23 cellular contexts compared by ENCODE assay signal in genomic region chr5:120257358-120257971, GRCh38.
"Had no signal": no experiment of that assay in that cellular context is flagged by ENCODE, and none has a peak within 500 bp of the region (broad histone marks: within the 10 kb centered on the region; RNA-seq: fewer than 3 reads in every experiment).

No MANE protein-coding gene starts in this region.

- H3K4me3 Mint-ChIP-seq: activated CD8-positive, alpha-beta T cell treated with anti-CD3 and anti-CD28 coated beads, Interleukin-2, amount 10 ng/mL, durations not matched to agents 7 days and 5 days; activated naive CD4-positive, alpha-beta T cell treated with anti-CD3 and anti-CD28 coated beads, Interleukin-2, amount 10 ng/mL, durations not matched to agents 7 days and 5 days; activated naive CD8-positive, alpha-beta T cell treated with anti-CD3 and anti-CD28 coated beads, Interleukin-2, amount 50 U/mL, for 24 hours; activated T-cell treated with anti-CD3 and anti-CD28 coated beads, Interleukin-2, amount 50 U/mL, for 4 hours; central memory CD8-positive, alpha-beta T cell; memory B cell; naive B cell; neural crest cell; stimulated activated naive CD8-positive, alpha-beta T cell treated with anti-CD3 and anti-CD28 coated beads, Interleukin-15, Interleukin-2, amounts not matched to agents 100 ng/mL and 50 ng/mL, for 24 hours had no signal

- H3K27ac ChIP-seq: brain microvascular endothelial cell, pancreas, transverse colon, vagina had no signal

- H3K36me3 ChIP-seq: brain microvascular endothelial cell, pancreas, transverse colon, vagina had no signal

- ATAC-seq: activated CD8-positive, alpha-beta T cell treated with anti-CD3 and anti-CD28 coated beads, Interleukin-2, amount 10 ng/mL, durations not matched to agents 7 days and 5 days; activated naive CD8-positive, alpha-beta T cell treated with anti-CD3 and anti-CD28 coated beads, Interleukin-2, amount 50 U/mL, for 24 hours; activated T-cell treated with anti-CD3 and anti-CD28 coated beads, Interleukin-2, amount 50 U/mL, for 4 hours had no signal

- H3K27ac Mint-ChIP-seq: activated CD8-positive, alpha-beta T cell treated with anti-CD3 and anti-CD28 coated beads, Interleukin-2, amount 10 ng/mL, durations not matched to agents 7 days and 5 days; activated naive CD4-positive, alpha-beta T cell treated with anti-CD3 and anti-CD28 coated beads, Interleukin-2, amount 10 ng/mL, durations not matched to agents 7 days and 5 days; activated naive CD8-positive, alpha-beta T cell treated with anti-CD3 and anti-CD28 coated beads, Interleukin-2, amount 50 U/mL, for 24 hours; memory B cell; naive B cell; stimulated activated naive CD8-positive, alpha-beta T cell treated with anti-CD3 and anti-CD28 coated beads, Interleukin-15, Interleukin-2, amounts not matched to agents 100 ng/mL and 50 ng/mL, for 24 hours had no signal

- H3K4me1 Mint-ChIP-seq: activated naive CD4-positive, alpha-beta T cell treated with anti-CD3 and anti-CD28 coated beads, Interleukin-2, amount 10 ng/mL, durations not matched to agents 7 days and 5 days; activated naive CD8-positive, alpha-beta T cell treated with anti-CD3 and anti-CD28 coated beads, Interleukin-2, amount 50 U/mL, for 24 hours; central memory CD8-positive, alpha-beta T cell; memory B cell had no signal

- H3K36me3 Mint-ChIP-seq: activated naive CD4-positive, alpha-beta T cell treated with anti-CD3 and anti-CD28 coated beads, Interleukin-2, amount 10 ng/mL, durations not matched to agents 7 days and 5 days; memory B cell; naive B cell had no signal

- H3K9me3 Mint-ChIP-seq: activated naive CD4-positive, alpha-beta T cell treated with anti-CD3 and anti-CD28 coated beads, Interleukin-2, amount 10 ng/mL, durations not matched to agents 7 days and 5 days; activated naive CD8-positive, alpha-beta T cell treated with anti-CD3 and anti-CD28 coated beads, Interleukin-2, amount 50 U/mL, for 24 hours; activated T-cell treated with anti-CD3 and anti-CD28 coated beads, Interleukin-2, amount 50 U/mL, for 4 hours; memory B cell; naive B cell; neural crest cell; stimulated activated naive CD8-positive, alpha-beta T cell treated with anti-CD3 and anti-CD28 coated beads, Interleukin-15, Interleukin-2, amounts not matched to agents 100 ng/mL and 50 ng/mL, for 24 hours had no signal

- DNase-seq: activated CD4-positive, alpha-beta T cell treated with anti-CD3 and anti-CD28 coated beads for 48 hours; activated CD4-positive, CD25-positive, alpha-beta regulatory T cell; activated CD8-positive, alpha-beta memory T cell treated with anti-CD3 and anti-CD28 coated beads, Interleukin-2, amount 50 U/mL, for 4 hours; activated CD8-positive, alpha-beta T cell treated with anti-CD3 and anti-CD28 coated beads, Interleukin-2, amount 10 ng/mL, durations not matched to agents 7 days and 5 days; activated effector memory CD4-positive, alpha-beta T cell treated with Interleukin-2 at 50 U/mL for 16 hours; activated naive CD4-positive, alpha-beta T cell treated with anti-CD3 and anti-CD28 coated beads, Interleukin-2, amount 10 ng/mL, durations not matched to agents 7 days and 5 days; activated naive CD8-positive, alpha-beta T cell treated with anti-CD3 and anti-CD28 coated beads, Interleukin-2, amount 50 U/mL, for 24 hours; activated T-cell treated with anti-CD3 and anti-CD28 coated beads, Interleukin-2, amount 50 U/mL, for 4 hours; aorta; brain microvascular endothelial cell; left ventricle myocardium superior; naive B cell; pancreas; stimulated activated CD4-positive, alpha-beta T cell treated with anti-CD3 and anti-CD28 coated beads, Interleukin-2, amount 100 ng/mL, for 24 hours; T1000; transverse colon had no signal

- H3K27me3 ChIP-seq: brain microvascular endothelial cell, pancreas, transverse colon, vagina had no signal

- H3K27me3 Mint-ChIP-seq: activated naive CD4-positive, alpha-beta T cell treated with anti-CD3 and anti-CD28 coated beads, Interleukin-2, amount 10 ng/mL, durations not matched to agents 7 days and 5 days; activated naive CD8-positive, alpha-beta T cell treated with anti-CD3 and anti-CD28 coated beads, Interleukin-2, amount 50 U/mL, for 24 hours; central memory CD8-positive, alpha-beta T cell; memory B cell; naive B cell; stimulated activated naive CD8-positive, alpha-beta T cell treated with anti-CD3 and anti-CD28 coated beads, Interleukin-15, Interleukin-2, amounts not matched to agents 100 ng/mL and 50 ng/mL, for 24 hours had no signal

- H3K4me1 ChIP-seq: pancreas, transverse colon, vagina had no signal

- H3K9me3 ChIP-seq: mucosa of descending colon, pancreas, transverse colon, vagina had no signal

- H3K4me3 ChIP-seq: coronary artery, mucosa of descending colon, pancreas, transverse colon, vagina had no signal
